In genomic region chr9:107600060-107600573, GRCh38 we compare ENCODE assay signal across 14 cellular contexts.
A peak's percentile ranks its signal among the peaks of the same experiment; 100 is the strongest.
DNase-seq lines count a peak whose midpoint lies in the region; ATAC-seq and TF ChIP-seq lines count a peak whose summit lies in the region.
"Had no signal": no experiment of that assay in that cellular context is flagged by ENCODE, and none has a peak within 500 bp of the region (broad histone marks: within the 10 kb centered on the region; RNA-seq: fewer than 3 reads in every experiment).

No MANE protein-coding gene starts in this region.

- no peak overlapping the region for H3K4me2 ChIP-seq in osteoblast (ENCODE audit: insufficient read depth, low read length)

- H3K36me3 ChIP-seq in osteoblast (ENCODE audit: insufficient read depth, low read length) (no peaks in the 10 kb centered on the region), aorta (ENCODE audit: control insufficient read depth in 1 of 2, insufficient read depth in 2 of 2, low read length in 1 of 2) (no peaks in the 10 kb centered on the region)

- H3K9me3 ChIP-seq in osteoblast (ENCODE audit: low read depth, low read length) (no peaks in the 10 kb centered on the region), aorta (ENCODE audit: control insufficient read depth, low read length) (no peaks in the 10 kb centered on the region)

- H4K20me1 ChIP-seq in osteoblast (ENCODE audit: insufficient read depth, low read length), result no peaks in the 10 kb centered on the region

- no peaks in the 10 kb centered on the region for H3K79me2 ChIP-seq in osteoblast (ENCODE audit: insufficient read depth, low read length)

- H3K27me3 ChIP-seq in osteoblast (ENCODE audit: insufficient read depth, low read length) (no peaks in the 10 kb centered on the region), aorta (ENCODE audit: control insufficient read depth in 1 of 2, insufficient read depth in 2 of 2, low read length in 1 of 2) (no peaks in the 10 kb centered on the region)

- H3K4me3 ChIP-seq in osteoblast (ENCODE audit: insufficient read depth, low read length) (no peak overlapping the region), aorta (ENCODE audit: low read length in 2 of 2) (no peak overlapping the region)

- H3K4me1 ChIP-seq in osteoblast (ENCODE audit: insufficient read depth, low read length), result no peaks in the 10 kb centered on the region
- no peaks in the 10 kb centered on the region for H3K4me1 ChIP-seq in aorta (ENCODE audit: control insufficient read depth in 1 of 2, insufficient read depth in 2 of 2, low read length in 2 of 2)

- peak; percentile 21 for DNase-seq in NCI-H345 (lab: John Stamatoyannopoulos, UW)
- no peak for DNase-seq in NCI-H345 treated with DMSO at 0.1 percent for 48 hours (lab: John Stamatoyannopoulos, UW; ENCODE audit: unreplicated experiment)
- no peak for DNase-seq in left ventricle myocardium superior
- DNase-seq in osteoblast (ENCODE audit: insufficient read length, low spot score, missing footprints), result peak; percentile 44
- no peak for DNase-seq in aorta
- DNase-seq in germinal center (ENCODE audit: low spot score), result no peak
- DNase-seq in GM19240 (ENCODE audit: insufficient read length, low spot score), result no peak
- DNase-seq in NCI-H446 treated with DMSO at 0.1 percent for 48 hours (lab: John Stamatoyannopoulos, UW), result no peak
- DNase-seq: activated CD4-positive, alpha-beta memory T cell treated with anti-CD3 and anti-CD28 coated beads for 36 hours; activated naive CD8-positive, alpha-beta T cell treated with anti-CD3 and anti-CD28 coated beads for 36 hours; activated T-cell treated with anti-CD3 and anti-CD28 coated beads, Interleukin-2, amount 50 U/mL, for 72 hours; DMS53; NCI-H187 had no signal

- H3K27ac ChIP-seq in osteoblast (ENCODE audit: low read depth, low read length) (no peak overlapping the region), aorta (ENCODE audit: low read depth in 1 of 2, low read length in 2 of 2) (no peak overlapping the region)
- H3K27ac ChIP-seq: C4-2B had no signal

- intact Hi-C loops in left ventricle myocardium superior (cut with micrococcal nuclease) (no loop called here), aorta (cut with DNase I) (no loop called here)

- no peak for TF ChIP-seq CTCF in osteoblast (IDR thresholded peaks at IDR 0.05; ENCODE audit: extremely low read depth, low read depth, low read length)

- no peak overlapping the region for H2AFZ ChIP-seq in osteoblast (ENCODE audit: low read length)

- ATAC-seq in left ventricle myocardium superior (peak; percentile 88), aorta (ENCODE audit: low FRiP score) (peak; percentile 62)
- ATAC-seq: activated T-cell treated with anti-CD3 and anti-CD28 coated beads, Interleukin-2, amount 50 U/mL, for 72 hours had no signal

- 56 to 58% methylated on average over 3 of the region's 3 CpGs for WGBS in aorta, 2 donors

Comparison
In these comparisons a context has a peak if more than half of its experiments do, and no peak if none do; other contexts are left out.
1. DNase-seq: peak in NCI-H345 (single experiment) and osteoblast (single experiment); none in NCI-H345 treated with DMSO at 0.1 percent for 48 hours (single experiment), left ventricle myocardium superior (single experiment), aorta (0 of 2), germinal center (single experiment), GM19240 (single experiment) and NCI-H446 treated with DMSO at 0.1 percent for 48 hours (single experiment).